ENCODE assay signal across 25 cellular contexts in the genomic region with DNA sequence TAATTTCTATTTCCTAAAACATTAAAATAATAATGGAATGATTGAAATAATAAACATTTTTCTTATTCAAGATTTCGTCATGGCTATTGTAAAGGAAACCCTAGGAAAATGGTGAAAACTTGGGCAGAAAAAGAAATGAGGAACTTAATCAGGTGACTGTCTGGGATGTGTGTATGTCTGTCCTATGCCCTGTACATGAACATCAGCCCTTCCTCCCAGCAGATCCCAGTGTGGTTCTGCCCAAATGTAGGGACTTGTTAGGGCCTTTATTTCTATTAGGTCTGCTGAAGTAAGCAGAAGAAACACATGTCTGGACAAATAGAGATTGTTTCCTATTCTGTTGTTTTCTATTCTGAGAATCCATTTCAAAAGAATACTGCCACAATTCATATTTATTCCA. TPM values are rescaled to one million over a fixed set of nuclear protein-coding genes. Genes with fewer than 3 reads are reported as not detected.
"Had no signal": no experiment of that assay in that cellular context is flagged by ENCODE, and none has a peak within 500 bp of the region (broad histone marks: within the 10 kb centered on the region; RNA-seq: fewer than 3 reads in every experiment).

No MANE protein-coding gene starts in this region.

- H3K4me1 ChIP-seq: esophagus muscularis mucosa, foreskin keratinocyte, psoas muscle, right atrium auricular region, spleen, testis, transverse colon, uterus had no signal

- H3K9me3 ChIP-seq: esophagus muscularis mucosa, neutrophil, ovary, psoas muscle, right atrium auricular region, spleen, testis, transverse colon, uterus had no signal

- H3K36me3 ChIP-seq: ovary, uterus had no signal

- H3K4me1 Mint-ChIP-seq: naive B cell had no signal

- H3K9me3 Mint-ChIP-seq: naive B cell, nephron progenitor cell had no signal

- H3K4me3 Mint-ChIP-seq: activated naive CD8-positive, alpha-beta T cell; naive B cell; nephron progenitor cell had no signal

- H3K4me3 ChIP-seq: esophagus muscularis mucosa, ovary, psoas muscle, right atrium auricular region, spleen, testis, transverse colon, uterus had no signal

- H3K27me3 Mint-ChIP-seq: activated naive CD8-positive, alpha-beta T cell; naive B cell had no signal

- H3K27me3 ChIP-seq: esophagus muscularis mucosa, foreskin keratinocyte, neutrophil, ovary, right atrium auricular region, spleen, testis, transverse colon, uterus had no signal

- H3K27ac Mint-ChIP-seq: activated naive CD8-positive, alpha-beta T cell; nephron progenitor cell had no signal

- DNase-seq: activated CD4-positive, alpha-beta T cell treated with anti-CD3 and anti-CD28 coated beads for 48 hours; activated CD4-positive, alpha-beta T cell treated with anti-CD3 and anti-CD28 coated beads, Interleukin-2, amount 50 U/mL, for 48 hours; activated CD8-positive, alpha-beta memory T cell treated with anti-CD3 and anti-CD28 coated beads for 24 hours; activated effector memory CD4-positive, alpha-beta T cell treated with Interleukin-2 at 50 U/mL for 16 hours; activated naive CD4-positive, alpha-beta T cell treated with Interleukin-2 at 50 U/mL for 16 hours; anterior cingulate cortex; dermis blood vessel endothelial cell; effector CD4-positive, alpha-beta T cell; foreskin keratinocyte; kidney glomerular epithelial cell; naive B cell; nephron progenitor cell; ovary; psoas muscle; spleen; stimulated activated naive CD8-positive, alpha-beta T cell treated with anti-CD3 and anti-CD28 coated beads, Interleukin-15, Interleukin-2, amounts not matched to agents 100 U/mL and 50 U/mL, for 24 hours; testis; transverse colon; uterus had no signal

- H3K27ac ChIP-seq: esophagus muscularis mucosa, foreskin keratinocyte, neutrophil, ovary, psoas muscle, right atrium auricular region, spleen, testis, transverse colon, uterus, VCaP had no signal

- ATAC-seq: foreskin keratinocyte; left lobe of liver; psoas muscle; stimulated activated naive CD8-positive, alpha-beta T cell treated with anti-CD3 and anti-CD28 coated beads, Interleukin-15, Interleukin-2, amounts not matched to agents 100 U/mL and 50 U/mL, for 24 hours had no signal

RNA-seq across cellular contexts. Expression of gene CAGE1, which starts 13.2 kb away (rescaled TPM):
- total RNA-seq: esophagus muscularis mucosa, ovary, psoas muscle, right atrium auricular region, spleen, transverse colon had no signal
